Comparison of ENCODE assay signal across 23 cellular contexts in genomic region chr16:79312502-79312901, GRCh38.
"Had no signal": no experiment of that assay in that cellular context is flagged by ENCODE, and none has a peak within 500 bp of the region (broad histone marks: within the 10 kb centered on the region; RNA-seq: fewer than 3 reads in every experiment).

No MANE protein-coding gene starts in this region.

- H3K27me3 ChIP-seq: gastrocnemius medialis, right atrium auricular region, sigmoid colon, upper lobe of left lung, vagina had no signal

- H3K27ac Mint-ChIP-seq: naive B cell had no signal

- H3K4me3 ChIP-seq: coronary artery, dorsolateral prefrontal cortex, esophagus muscularis mucosa, gastrocnemius medialis, left ventricle myocardium inferior, lung, right atrium auricular region, sigmoid colon, skin epidermis, stomach, upper lobe of left lung, vagina had no signal

- H3K36me3 ChIP-seq: esophagus muscularis mucosa, gastrocnemius medialis, left ventricle myocardium inferior, right atrium auricular region, sigmoid colon, stomach, upper lobe of left lung, vagina had no signal

- ATAC-seq: gastrocnemius medialis had no signal

- H3K27ac ChIP-seq: coronary artery, dorsolateral prefrontal cortex, epithelial cell of prostate, esophagus muscularis mucosa, gastrocnemius medialis, left ventricle myocardium inferior, right atrium auricular region, sigmoid colon, skin epidermis, stomach, upper lobe of left lung, vagina had no signal

- FAIRE-seq: keratinocyte had no signal

- DNase-seq: dorsolateral prefrontal cortex; effector CD8-positive, alpha-beta T cell; gastrocnemius medialis; glutamatergic neuron; immature natural killer cell; left ventricle myocardium inferior; mesenchymal stem cell; naive B cell; sigmoid colon; stimulated activated CD4-positive, alpha-beta T cell treated with anti-CD3 and anti-CD28 coated beads, Interleukin-12 subunit alpha, Interleukin-12 subunit beta, amount 100 ng/mL, for 4 hours; stimulated activated naive CD4-positive, alpha-beta T cell; stomach; substantia nigra; upper lobe of left lung had no signal

- H3K9me3 ChIP-seq: esophagus muscularis mucosa, gastrocnemius medialis, left ventricle myocardium inferior, right atrium auricular region, sigmoid colon, stomach, upper lobe of left lung, vagina had no signal

- H3K9me3 Mint-ChIP-seq: naive B cell, nephron had no signal

- H3K4me3 Mint-ChIP-seq: immature natural killer cell, naive B cell, nephron had no signal

- H3K4me1 ChIP-seq: esophagus muscularis mucosa, gastrocnemius medialis, left ventricle myocardium inferior, right atrium auricular region, sigmoid colon, stomach, upper lobe of left lung, vagina had no signal
